ENCODE assay signal across 23 cellular contexts in genomic region chr7:1314908-1315450, GRCh38.
"Had no signal": no experiment of that assay in that cellular context is flagged by ENCODE, and none has a peak within 500 bp of the region (broad histone marks: within the 10 kb centered on the region; RNA-seq: fewer than 3 reads in every experiment).

No MANE protein-coding gene starts in this region.

- H2AFZ ChIP-seq: hepatocyte had no signal

- DNase-seq: effector CD4-positive, alpha-beta T cell; foreskin fibroblast; gastrocnemius medialis; head of caudate nucleus; left cardiac atrium; left ventricle myocardium superior; natural killer cell; pancreas; stimulated activated CD4-positive, alpha-beta T cell treated with anti-CD3 and anti-CD28 coated beads, Interleukin-15, amount 100 ng/mL, for 24 hours; stimulated activated CD4-positive, alpha-beta T cell treated with anti-CD3 and anti-CD28 coated beads, Interleukin-2, amount 100 ng/mL, for 48 hours; stimulated activated naive B cell treated with anti-CD40 and anti-IgM and Interleukin-4, amounts not matched to agents 10 μg/mL and 1 μg/mL and 100 μg/mL, for 72 hours had no signal

- H3K4me3 ChIP-seq: dorsolateral prefrontal cortex, gastrocnemius medialis, hepatocyte, lung, pancreas, right atrium auricular region, skin epidermis, thoracic aorta, tibial nerve, vagina had no signal

- H3K27ac ChIP-seq: dorsolateral prefrontal cortex, epithelial cell of prostate, gastrocnemius medialis, hepatocyte, neutrophil, pancreas, right atrium auricular region, skin epidermis, thoracic aorta, tibial nerve, vagina had no signal

- H3K36me3 ChIP-seq: gastrocnemius medialis, neutrophil, pancreas, right atrium auricular region, thoracic aorta, tibial nerve, vagina had no signal

- H3K27me3 ChIP-seq: hepatocyte, neutrophil, pancreas, right atrium auricular region, vagina had no signal

- ATAC-seq: esophagus mucosa; gastrocnemius medialis; left cardiac atrium; left ventricle myocardium superior; natural killer cell; pancreas; stimulated activated naive B cell treated with anti-CD40 and anti-IgM and Interleukin-4, amounts not matched to agents 10 μg/mL and 1 μg/mL and 100 μg/mL, for 72 hours had no signal

- H3K9me3 ChIP-seq: gastrocnemius medialis, neutrophil, pancreas, right atrium auricular region, thoracic aorta, vagina had no signal

- H3K4me2 ChIP-seq: hepatocyte had no signal

- FAIRE-seq: colon, pancreas had no signal

- H3K4me1 ChIP-seq: gastrocnemius medialis, pancreas, right atrium auricular region, tibial nerve, vagina had no signal
